ENCODE assay signal across 6 cellular contexts in genomic region chr19:48873476-48874308, GRCh38. TPM values are rescaled to one million over a fixed set of nuclear protein-coding genes. Genes with fewer than 3 reads are reported as not detected.
DNase-seq lines count a peak whose midpoint lies in the region; TF ChIP-seq lines count a peak whose summit lies in the region.

No MANE protein-coding gene starts in this region.

- no peak for TF ChIP-seq EP300 in neural cell (conservative IDR thresholded peaks at IDR 0.05; ENCODE audit: poor library complexity, severe bottlenecking)

- no peaks in the 10 kb centered on the region for H3K9me2 ChIP-seq in neural cell (ENCODE audit: insufficient read depth, low read length)

- H3K79me2 ChIP-seq in neural cell (replicated peaks; ENCODE audit: insufficient read depth, low read length): peaks cover 37% of the 10 kb centered on the region

- H3K27me3 ChIP-seq in neural cell (ENCODE audit: insufficient read depth, low read depth, low read length): no peaks in the 10 kb centered on the region

- H3K27ac ChIP-seq in KOPT-K1 (ENCODE audit: low read depth, low read length, poor library complexity, severe bottlenecking) (peak overlapping the region; percentile 72), neural cell (ENCODE audit: low read length) (peak overlapping the region; percentile 99)

- H3F3A ChIP-seq in neural cell (ENCODE audit: insufficient read depth, low read length, poor library complexity, severe bottlenecking): peaks cover 3% of the 10 kb centered on the region

- H4K20me1 ChIP-seq in neural cell (ENCODE audit: insufficient read depth): no peaks in the 10 kb centered on the region

- H3K36me3 ChIP-seq in KOPT-K1 (ENCODE audit: insufficient read depth, low read length): peaks cover 7% of the 10 kb centered on the region; the same call in 1 of the 2 replicates
- peaks cover 6% of the 10 kb centered on the region for H3K36me3 ChIP-seq in neural cell (ENCODE audit: insufficient read depth, low read length)

- no peaks in the 10 kb centered on the region for H3K9me3 ChIP-seq in KOPT-K1 (ENCODE audit: insufficient read depth, low read length, poor library complexity, severe bottlenecking)
- H3K9me3 ChIP-seq in neural cell (ENCODE audit: low read length): no peaks in the 10 kb centered on the region

- peak overlapping the region; percentile 77 for H3K4me2 ChIP-seq in neural cell (ENCODE audit: low read length)

- TF ChIP-seq RAD21 in neural cell (conservative IDR thresholded peaks at IDR 0.05): no peak

- H2AFZ ChIP-seq in neural cell (ENCODE audit: low read depth, low read length): no peak overlapping the region

- H3K9ac ChIP-seq in neural cell (ENCODE audit: low read length): peak overlapping the region; percentile 99

- TF ChIP-seq CTCF in neural cell (IDR thresholded peaks at IDR 0.05; ENCODE audit: poor library complexity, severe bottlenecking): no peak

- peak overlapping the region; percentile 84 for H3K4me3 ChIP-seq in neural cell (ENCODE audit: low read length)

- DNase-seq in central memory CD4-positive, alpha-beta T cell: peak; percentile 37
- no peak for DNase-seq in retina
- no peak for DNase-seq in NCI-H2081 (lab: John Stamatoyannopoulos, UW)
- no peak for DNase-seq in activated CD4-positive, alpha-beta T cell treated with anti-CD3 and anti-CD28 coated beads for 1 hour

TF ChIP-seq in neural cell, 6 proteins besides CTCF, POLR2A, EP300 and RAD21:
- TF ChIP-seq TAF1 (IDR thresholded peaks at IDR 0.05; ENCODE audit: low read depth) (no peak), EZH2 (IDR thresholded peaks at IDR 0.05; ENCODE audit: borderline replicate concordance, insufficient read depth, low read length, poor library complexity, severe bottlenecking) (no peak), SMC3 (conservative IDR thresholded peaks at IDR 0.05; ENCODE audit: poor library complexity) (no peak), MXI1 (conservative IDR thresholded peaks at IDR 0.05; ENCODE audit: poor library complexity, severe bottlenecking) (no peak), POLR2AphosphoS5 (IDR thresholded peaks at IDR 0.05) (no peak)
- TF ChIP-seq, protein P1, sequence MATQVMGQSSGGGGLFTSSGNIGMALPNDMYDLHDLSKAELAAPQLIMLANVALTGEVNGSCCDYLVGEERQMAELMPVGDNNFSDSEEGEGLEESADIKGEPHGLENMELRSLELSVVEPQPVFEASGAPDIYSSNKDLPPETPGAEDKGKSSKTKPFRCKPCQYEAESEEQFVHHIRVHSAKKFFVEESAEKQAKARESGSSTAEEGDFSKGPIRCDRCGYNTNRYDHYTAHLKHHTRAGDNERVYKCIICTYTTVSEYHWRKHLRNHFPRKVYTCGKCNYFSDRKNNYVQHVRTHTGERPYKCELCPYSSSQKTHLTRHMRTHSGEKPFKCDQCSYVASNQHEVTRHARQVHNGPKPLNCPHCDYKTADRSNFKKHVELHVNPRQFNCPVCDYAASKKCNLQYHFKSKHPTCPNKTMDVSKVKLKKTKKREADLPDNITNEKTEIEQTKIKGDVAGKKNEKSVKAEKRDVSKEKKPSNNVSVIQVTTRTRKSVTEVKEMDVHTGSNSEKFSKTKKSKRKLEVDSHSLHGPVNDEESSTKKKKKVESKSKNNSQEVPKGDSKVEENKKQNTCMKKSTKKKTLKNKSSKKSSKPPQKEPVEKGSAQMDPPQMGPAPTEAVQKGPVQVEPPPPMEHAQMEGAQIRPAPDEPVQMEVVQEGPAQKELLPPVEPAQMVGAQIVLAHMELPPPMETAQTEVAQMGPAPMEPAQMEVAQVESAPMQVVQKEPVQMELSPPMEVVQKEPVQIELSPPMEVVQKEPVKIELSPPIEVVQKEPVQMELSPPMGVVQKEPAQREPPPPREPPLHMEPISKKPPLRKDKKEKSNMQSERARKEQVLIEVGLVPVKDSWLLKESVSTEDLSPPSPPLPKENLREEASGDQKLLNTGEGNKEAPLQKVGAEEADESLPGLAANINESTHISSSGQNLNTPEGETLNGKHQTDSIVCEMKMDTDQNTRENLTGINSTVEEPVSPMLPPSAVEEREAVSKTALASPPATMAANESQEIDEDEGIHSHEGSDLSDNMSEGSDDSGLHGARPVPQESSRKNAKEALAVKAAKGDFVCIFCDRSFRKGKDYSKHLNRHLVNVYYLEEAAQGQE (IDR thresholded peaks at IDR 0.05; ENCODE audit: borderline replicate concordance): no peak

RNA-seq across cellular contexts. Expression of gene PPP1R15A, which starts 1.5 kb away (rescaled TPM):
- polyA plus RNA-seq in neural cell: 73.3 and 73.6 TPM in 2 replicates
- 70.4 and 85.9 TPM in 2 replicates for polyA minus RNA-seq in neural cell

RNA-seq across cellular contexts. Expression of gene PLEKHA4, which starts 5.3 kb away (rescaled TPM):
- not detected in 2 replicates for polyA plus RNA-seq in neural cell
- not detected in 2 replicates for polyA minus RNA-seq in neural cell

RNA-seq across cellular contexts. Expression of gene TULP2, which starts 24.9 kb away (rescaled TPM):
- not detected in 2 replicates for polyA plus RNA-seq in neural cell
- not detected in 2 replicates for polyA minus RNA-seq in neural cell

RNA-seq across cellular contexts. Expression of gene NUCB1, which starts 26.4 kb away (rescaled TPM):
- polyA plus RNA-seq in neural cell: 80.0 and 83.7 TPM in 2 replicates
- polyA minus RNA-seq in neural cell: 45.1 and 70.4 TPM in 2 replicates

RNA-seq across cellular contexts. Expression of gene HSD17B14, which starts 37.4 kb away (rescaled TPM):
- 0.40 and 0.44 TPM in 2 replicates for polyA plus RNA-seq in neural cell
- not detected in 2 replicates for polyA minus RNA-seq in neural cell
